24 cellular contexts compared by ENCODE assay signal in genomic region chr7:55096318-55096717, GRCh38.
"Had no signal": no experiment of that assay in that cellular context is flagged by ENCODE, and none has a peak within 500 bp of the region (broad histone marks: within the 10 kb centered on the region; RNA-seq: fewer than 3 reads in every experiment).

No MANE protein-coding gene starts in this region.

- FAIRE-seq: colon, endometrium had no signal

- H3K27me3 ChIP-seq: heart left ventricle, neutrophil, stomach, thyroid gland, upper lobe of right lung had no signal

- H3K27ac ChIP-seq: heart left ventricle, neutrophil, stomach, thyroid gland, upper lobe of right lung had no signal

- DNase-seq: activated B cell treated with CpG ODN at 0.5 μM for 24 hours; activated CD4-positive, alpha-beta T cell treated with anti-CD3 and anti-CD28 coated beads for 36 hours; activated naive CD4-positive, alpha-beta T cell; activated T-cell treated with anti-CD3 and anti-CD28 coated beads for 4 hours; activated T-cell treated with anti-CD3 and anti-CD28 coated beads, Interleukin-2, amount 50 U/mL, for 72 hours; dermis blood vessel endothelial cell; effector CD8-positive, alpha-beta T cell; erythroblast; heart left ventricle; kidney glomerular epithelial cell; left ventricle myocardium superior; nephron progenitor cell; retina; stimulated activated CD4-positive, alpha-beta T cell treated with anti-CD3 and anti-CD28 coated beads, Interleukin-15, amount 100 ng/mL, for 24 hours; stimulated activated CD4-positive, alpha-beta T cell treated with anti-CD3 and anti-CD28 coated beads, Interleukin-2, amount 100 ng/mL, for 24 hours; stimulated activated naive B cell treated with anti-CD40 and anti-IgM and Interleukin-4, amounts not matched to agents 10 μg/mL and 1 μg/mL and 100 μg/mL, for 72 hours; stomach; T-helper 2 cell; thyroid gland; upper lobe of right lung had no signal

- H3K36me3 ChIP-seq: heart left ventricle, neutrophil, stomach, thyroid gland, upper lobe of right lung had no signal

- H3K4me3 ChIP-seq: heart left ventricle, stomach, thyroid gland, upper lobe of right lung had no signal

- H3K9me3 ChIP-seq: heart left ventricle, neutrophil, stomach, thyroid gland, upper lobe of right lung had no signal

- ATAC-seq: activated CD4-positive, alpha-beta T cell treated with anti-CD3 and anti-CD28 coated beads for 36 hours; activated naive CD4-positive, alpha-beta T cell treated with anti-CD3 and anti-CD28 coated beads, Interleukin-2, amount 50 U/mL, for 72 hours; activated T-cell treated with anti-CD3 and anti-CD28 coated beads, Interleukin-2, amount 50 U/mL, for 72 hours; heart left ventricle; left ventricle myocardium superior; stimulated activated naive B cell treated with anti-CD40 and anti-IgM and Interleukin-4, amounts not matched to agents 10 μg/mL and 1 μg/mL and 100 μg/mL, for 72 hours; upper lobe of right lung had no signal
